Comparison of ENCODE assay signal across 19 cellular contexts in the genomic region with DNA sequence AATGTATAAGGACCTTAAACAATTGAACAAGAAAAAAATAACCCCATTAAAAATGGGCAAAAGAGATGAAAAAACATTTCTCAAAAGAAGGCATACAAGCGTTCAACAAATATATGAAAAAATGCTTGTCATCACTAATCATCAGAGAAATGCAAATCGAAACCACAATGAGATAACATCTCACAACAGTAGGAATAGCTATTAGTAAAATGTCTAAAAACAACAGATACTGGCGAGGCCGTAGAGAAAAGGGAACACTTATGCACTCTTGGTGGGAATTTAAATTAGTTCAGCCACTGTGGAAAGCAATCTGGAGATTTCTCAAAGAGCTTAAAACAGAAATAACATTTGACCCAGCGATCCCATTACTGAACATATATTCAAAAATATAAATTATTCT.
A peak's percentile ranks its signal among the peaks of the same experiment; 100 is the strongest.
DNase-seq lines count a peak whose midpoint lies in the region; ATAC-seq, FAIRE-seq and TF ChIP-seq lines count a peak whose summit lies in the region.
"Had no signal": no experiment of that assay in that cellular context is flagged by ENCODE, and none has a peak within 500 bp of the region (broad histone marks: within the 10 kb centered on the region; RNA-seq: fewer than 3 reads in every experiment).

No MANE protein-coding gene starts in this region.

- TF ChIP-seq CTCF in PC-9 (conservative IDR thresholded peaks at IDR 0.05) (no peak), astrocyte (IDR thresholded peaks at IDR 0.05; ENCODE audit: insufficient read depth, low read depth, low read length) (no peak), fibroblast of villous mesenchyme (IDR thresholded peaks at IDR 0.05; ENCODE audit: insufficient read depth, low read depth, low read length) (no peak)

- no peaks in the 10 kb centered on the region for H3K36me3 Mint-ChIP-seq in astrocyte (ENCODE audit: low read depth, unreplicated experiment)

- H4K20me1 ChIP-seq in PC-9 (ENCODE audit: insufficient read depth) (no peaks in the 10 kb centered on the region), astrocyte (ENCODE audit: insufficient read depth, low read length) (no peaks in the 10 kb centered on the region)

- intact Hi-C loops in PC-9 (cut with micrococcal nuclease; ENCODE audit: unreplicated experiment) = no loop called here

- DNase-seq in PC-9 = no peak
- peak; percentile 44 for DNase-seq in astrocyte (ENCODE audit: low read depth)
- DNase-seq in fibroblast of villous mesenchyme (ENCODE audit: low read depth) = peak; percentile 11
- no peak for DNase-seq in medulla oblongata (ENCODE audit: extremely low spot score)
- DNase-seq: ACHN; Caco-2; CD4-positive, alpha-beta T cell; GDM1; HCEC 1CT had no signal

- H3K4me3 Mint-ChIP-seq in astrocyte (ENCODE audit: unreplicated experiment) = no peak overlapping the region
- H3K4me3 Mint-ChIP-seq: CD4-positive, alpha-beta T cell; GM23338 had no signal

- no peaks in the 10 kb centered on the region for H3K9me3 Mint-ChIP-seq in astrocyte (ENCODE audit: unreplicated experiment)
- H3K9me3 Mint-ChIP-seq: CD4-positive, alpha-beta T cell; GM23338 had no signal

- H3K4me1 ChIP-seq in PC-9 (replicated peaks; ENCODE audit: insufficient read depth) = no peaks in the 10 kb centered on the region
- H3K4me1 ChIP-seq in astrocyte (ENCODE audit: insufficient read depth, low read length) = no peaks in the 10 kb centered on the region
- H3K4me1 ChIP-seq: Caco-2 had no signal

- H3F3A ChIP-seq in PC-9 (ENCODE audit: insufficient read depth, low read depth) = no peaks in the 10 kb centered on the region

- H3K27ac Mint-ChIP-seq in astrocyte (ENCODE audit: unreplicated experiment) = no peak overlapping the region
- H3K27ac Mint-ChIP-seq: CD4-positive, alpha-beta T cell; GM23338 had no signal

- H3K4me2 ChIP-seq in PC-9 (no peak overlapping the region), astrocyte (ENCODE audit: low read length) (no peak overlapping the region)
- H3K4me2 ChIP-seq: GM23338 had no signal

- CTCF ChIA-PET in PC-9 (lab: Charles Lee) = no interaction called here

- H2AFZ ChIP-seq in PC-9 (peak overlapping the region; percentile 48; the same call in 1 of the 2 replicates), astrocyte (ENCODE audit: low read depth, low read length) (no peak overlapping the region)
- H2AFZ ChIP-seq: GM23338 had no signal

- H3K4me3 ChIP-seq in PC-9 (no peak overlapping the region), astrocyte (ENCODE audit: insufficient read depth, low read depth, low read length) (no peak overlapping the region), fibroblast of villous mesenchyme (ENCODE audit: low read depth, low read length) (no peak overlapping the region)
- H3K4me3 ChIP-seq: GM23338 had no signal

- H3K79me2 ChIP-seq in PC-9 (ENCODE audit: low read depth) (no peaks in the 10 kb centered on the region), astrocyte (ENCODE audit: insufficient read depth, low read length) (no peaks in the 10 kb centered on the region)

- no peak for FAIRE-seq in astrocyte (lab: Jason Lieb, UNC)
- FAIRE-seq: A204.1, D721Med, GM12892, GM18507, H54 had no signal

- H3K9me3 ChIP-seq in PC-9 (ENCODE audit: insufficient read depth, low read depth) (0 out of 2 replicates have a peak, but pooled peaks cover 3% of the 10 kb centered on the region), astrocyte (ENCODE audit: insufficient read depth, low read depth, low read length) (no peaks in the 10 kb centered on the region)

- no peaks in the 10 kb centered on the region for H3K36me3 ChIP-seq in PC-9 (ENCODE audit: low read depth)
- H3K36me3 ChIP-seq in astrocyte (ENCODE audit: insufficient read depth, low read length) = no peaks in the 10 kb centered on the region

- no TSS peak for BruUV-seq in PC-9 (replicated peaks; lab: Mats Ljungman, UMichigan)

- H3K27ac ChIP-seq in PC-9 (no peak overlapping the region), astrocyte (ENCODE audit: low read depth, low read length) (no peak overlapping the region)
- H3K27ac ChIP-seq: C4-2B, HL-60 had no signal

- no peak overlapping the region for H3K9ac ChIP-seq in astrocyte (ENCODE audit: low read length)

- no peaks in the 10 kb centered on the region for H3K27me3 ChIP-seq in PC-9 (ENCODE audit: insufficient read depth, low read depth)
- H3K27me3 ChIP-seq in astrocyte (ENCODE audit: insufficient read depth, low read length) = no peaks in the 10 kb centered on the region

- no peak for ATAC-seq in HG02973 (IDR thresholded peaks at IDR 0.05; ENCODE audit: unreplicated experiment)
- ATAC-seq in GM19324 (IDR thresholded peaks at IDR 0.05; ENCODE audit: low FRiP score, unreplicated experiment) = no peak
- ATAC-seq: GM23338 had no signal

- H3K4me1 Mint-ChIP-seq in astrocyte (ENCODE audit: low read depth, unreplicated experiment) = peaks cover 3% of the 10 kb centered on the region
- H3K4me1 Mint-ChIP-seq: GM23338 had no signal

- no peaks in the 10 kb centered on the region for H3K27me3 Mint-ChIP-seq in astrocyte (ENCODE audit: low read depth, unreplicated experiment)
- H3K27me3 Mint-ChIP-seq: CD4-positive, alpha-beta T cell had no signal

- POLR2A ChIA-PET in PC-9 (lab: Charles Lee; ENCODE audit: unreplicated experiment) = interaction anchor here (0.6 kb wide), 1 partner anchor 12 kb away, joined by 6 read pairs; no protein-coding TSS in a partner anchor

- H3K9me2 ChIP-seq in PC-9 (ENCODE audit: insufficient read depth) = 0 out of 2 replicates have a peak, but pooled peaks cover 4% of the 10 kb centered on the region

Comparison
In these comparisons a context has a peak if more than half of its experiments do, and no peak if none do; other contexts are left out.
1. DNase-seq: peak in astrocyte (single experiment) and fibroblast of villous mesenchyme (single experiment); none in PC-9 (0 of 2) and medulla oblongata (single experiment).